ENCODE assay signal across 1 cellular context in the genomic region with DNA sequence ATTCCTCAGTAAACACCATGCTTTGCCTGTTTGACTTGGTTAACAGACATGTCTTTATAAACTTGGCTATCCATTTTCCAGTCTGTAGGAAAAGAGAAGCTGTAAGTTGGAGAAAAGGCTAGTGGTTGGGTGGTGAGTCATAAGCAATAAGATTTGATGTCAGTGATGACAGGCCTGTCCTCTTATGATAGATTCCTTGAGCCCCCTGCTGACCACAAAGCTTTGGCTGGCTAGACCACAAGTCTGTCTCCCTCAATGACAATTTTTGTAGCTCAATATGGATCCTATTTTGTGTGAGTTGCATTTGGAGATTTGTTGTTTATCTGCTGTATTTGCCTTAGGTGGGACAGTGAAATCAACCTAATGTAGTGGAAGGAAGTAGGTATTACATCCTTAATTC.
TF ChIP-seq lines count a peak whose summit lies in the region.

No MANE protein-coding gene starts in this region.

TF ChIP-seq in K562, 482 proteins besides CTCF, POLR2A, EP300 and RAD21 (continued from another document):
- TF ChIP-seq TEAD4 (IDR thresholded peaks at IDR 0.05; ENCODE audit: low read length) (peak; percentile 51; the same call in 1 of the 2 replicates), TEAD4 (CRISPR knock-in tag; IDR thresholded peaks at IDR 0.05; ENCODE audit: borderline replicate concordance) (no peak), ESRRB (CRISPR knock-in tag; IDR thresholded peaks at IDR 0.05; ENCODE audit: borderline replicate concordance) (no peak), RBFOX2 (IDR thresholded peaks at IDR 0.05; ENCODE audit: low read depth, low read length) (no peak), PBX2 (CRISPR knock-in tag; IDR thresholded peaks at IDR 0.05; ENCODE audit: low read depth) (peak; percentile 36; the same call in 1 of the 2 replicates), PBX2 (tag; conservative IDR thresholded peaks at IDR 0.05; ENCODE audit: low read depth) (peak; percentile 92), ZBTB9 (CRISPR knock-in tag; IDR thresholded peaks at IDR 0.05) (no peak), SMAD4 (CRISPR knock-in tag; conservative IDR thresholded peaks at IDR 0.05) (peak; percentile 97), JUNB (CRISPR knock-in tag; conservative IDR thresholded peaks at IDR 0.05) (0 out of 2 replicates have a peak, but pooled peaks have one; percentile 18), MAZ (CRISPR knock-in tag; conservative IDR thresholded peaks at IDR 0.05 in 1 of 2, IDR thresholded peaks at IDR 0.05 in 1 of 2) (no peak), ZNF764 (CRISPR knock-in tag; IDR thresholded peaks at IDR 0.05; ENCODE audit: low read depth) (no peak), SMARCE1 (IDR thresholded peaks at IDR 0.05) (peak; percentile 59; the same call in 1 of the 2 replicates), CHD1 (IDR thresholded peaks at IDR 0.05; ENCODE audit: low read length) (no peak), ZSCAN32 (CRISPR knock-in tag; IDR thresholded peaks at IDR 0.05) (no peak), POU5F1 (IDR thresholded peaks at IDR 0.05; ENCODE audit: borderline replicate concordance, low read depth, low read length, partially characterized antibody) (no peak), FOS (IDR thresholded peaks at IDR 0.05; ENCODE audit: extremely low read depth, insufficient read length) (peak; percentile 7), JUND (IDR thresholded peaks at IDR 0.05; ENCODE audit: borderline replicate concordance, low read depth, low read length) (peak; percentile 94), JUND (tag; IDR thresholded peaks at IDR 0.05; ENCODE audit: borderline replicate concordance, low read depth, low read length) (peak; percentile 76; the same call in 1 of the 3 replicates), NBN (IDR thresholded peaks at IDR 0.05; ENCODE audit: low read depth) (no peak), HDAC3 (IDR thresholded peaks at IDR 0.05; ENCODE audit: borderline replicate concordance, partially characterized antibody) (peak; percentile 59), NCOA6 (IDR thresholded peaks at IDR 0.05) (no peak), HMBOX1 (IDR thresholded peaks at IDR 0.05) (peak; percentile 42; the same call in 1 of the 2 replicates), FOXA1 (IDR thresholded peaks at IDR 0.05; ENCODE audit: borderline replicate concordance) (no peak), ARID1B (IDR thresholded peaks at IDR 0.05) (peak; percentile 63; the same call in 1 of the 2 replicates), RCOR1 (IDR thresholded peaks at IDR 0.05; ENCODE audit: borderline replicate concordance in 1 of 2, low read depth in 2 of 2, low read length in 2 of 2) (peak in 1 of 2 experiments; percentile 69; a peak in 2 of 4 replicates), ZNF830 (CRISPR knock-in tag; IDR thresholded peaks at IDR 0.05) (no peak), CHAMP1 (IDR thresholded peaks at IDR 0.05) (no peak), ESRRA (IDR thresholded peaks at IDR 0.05; ENCODE audit: borderline replicate concordance, low read depth) (peak; percentile 47; the same call in 1 of the 2 replicates), ZNF3 (CRISPR knock-in tag; IDR thresholded peaks at IDR 0.05) (no peak), YY1 (IDR thresholded peaks at IDR 0.05; ENCODE audit: borderline replicate concordance in 1 of 3, control insufficient read depth in 1 of 3, extremely low read depth in 1 of 3, insufficient read depth in 3 of 3, insufficient read length in 1 of 3, insufficient replicate concordance in 2 of 3, low read depth in 1 of 3, low read length in 2 of 3) (no peak), FOSL1 (tag; conservative IDR thresholded peaks at IDR 0.05) (peak; percentile 82)
- TF ChIP-seq, protein P1, sequence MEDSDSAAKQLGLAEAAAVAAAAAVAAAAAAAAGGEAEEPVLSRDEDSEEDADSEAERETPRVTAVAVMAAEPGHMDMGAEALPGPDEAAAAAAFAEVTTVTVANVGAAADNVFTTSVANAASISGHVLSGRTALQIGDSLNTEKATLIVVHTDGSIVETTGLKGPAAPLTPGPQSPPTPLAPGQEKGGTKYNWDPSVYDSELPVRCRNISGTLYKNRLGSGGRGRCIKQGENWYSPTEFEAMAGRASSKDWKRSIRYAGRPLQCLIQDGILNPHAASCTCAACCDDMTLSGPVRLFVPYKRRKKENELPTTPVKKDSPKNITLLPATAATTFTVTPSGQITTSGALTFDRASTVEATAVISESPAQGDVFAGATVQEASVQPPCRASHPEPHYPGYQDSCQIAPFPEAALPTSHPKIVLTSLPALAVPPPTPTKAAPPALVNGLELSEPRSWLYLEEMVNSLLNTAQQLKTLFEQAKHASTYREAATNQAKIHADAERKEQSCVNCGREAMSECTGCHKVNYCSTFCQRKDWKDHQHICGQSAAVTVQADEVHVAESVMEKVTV (CRISPR knock-in tag; IDR thresholded peaks at IDR 0.05): no peak
- TF ChIP-seq, protein P2, sequence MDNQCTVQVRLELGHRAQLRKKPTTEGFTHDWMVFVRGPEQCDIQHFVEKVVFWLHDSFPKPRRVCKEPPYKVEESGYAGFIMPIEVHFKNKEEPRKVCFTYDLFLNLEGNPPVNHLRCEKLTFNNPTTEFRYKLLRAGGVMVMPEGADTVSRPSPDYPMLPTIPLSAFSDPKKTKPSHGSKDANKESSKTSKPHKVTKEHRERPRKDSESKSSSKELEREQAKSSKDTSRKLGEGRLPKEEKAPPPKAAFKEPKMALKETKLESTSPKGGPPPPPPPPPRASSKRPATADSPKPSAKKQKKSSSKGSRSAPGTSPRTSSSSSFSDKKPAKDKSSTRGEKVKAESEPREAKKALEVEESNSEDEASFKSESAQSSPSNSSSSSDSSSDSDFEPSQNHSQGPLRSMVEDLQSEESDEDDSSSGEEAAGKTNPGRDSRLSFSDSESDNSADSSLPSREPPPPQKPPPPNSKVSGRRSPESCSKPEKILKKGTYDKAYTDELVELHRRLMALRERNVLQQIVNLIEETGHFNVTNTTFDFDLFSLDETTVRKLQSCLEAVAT (IDR thresholded peaks at IDR 0.05): 0 out of 4 replicates have a peak, but pooled peaks of 1 of the 2 experiments have one; percentile 31
- TF ChIP-seq, protein P3, sequence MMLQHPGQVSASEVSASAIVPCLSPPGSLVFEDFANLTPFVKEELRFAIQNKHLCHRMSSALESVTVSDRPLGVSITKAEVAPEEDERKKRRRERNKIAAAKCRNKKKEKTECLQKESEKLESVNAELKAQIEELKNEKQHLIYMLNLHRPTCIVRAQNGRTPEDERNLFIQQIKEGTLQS (IDR thresholded peaks at IDR 0.05): peak; percentile 89
- TF ChIP-seq, protein P3 (CRISPR knock-in tag; conservative IDR thresholded peaks at IDR 0.05): no peak
- TF ChIP-seq, protein P4, sequence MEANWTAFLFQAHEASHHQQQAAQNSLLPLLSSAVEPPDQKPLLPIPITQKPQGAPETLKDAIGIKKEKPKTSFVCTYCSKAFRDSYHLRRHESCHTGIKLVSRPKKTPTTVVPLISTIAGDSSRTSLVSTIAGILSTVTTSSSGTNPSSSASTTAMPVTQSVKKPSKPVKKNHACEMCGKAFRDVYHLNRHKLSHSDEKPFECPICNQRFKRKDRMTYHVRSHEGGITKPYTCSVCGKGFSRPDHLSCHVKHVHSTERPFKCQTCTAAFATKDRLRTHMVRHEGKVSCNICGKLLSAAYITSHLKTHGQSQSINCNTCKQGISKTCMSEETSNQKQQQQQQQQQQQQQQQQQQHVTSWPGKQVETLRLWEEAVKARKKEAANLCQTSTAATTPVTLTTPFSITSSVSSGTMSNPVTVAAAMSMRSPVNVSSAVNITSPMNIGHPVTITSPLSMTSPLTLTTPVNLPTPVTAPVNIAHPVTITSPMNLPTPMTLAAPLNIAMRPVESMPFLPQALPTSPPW (CRISPR knock-in tag; IDR thresholded peaks at IDR 0.05): 0 out of 2 replicates have a peak, but pooled peaks have one; percentile 37
